ENCODE assay signal across 1 cellular context in the genomic region with DNA sequence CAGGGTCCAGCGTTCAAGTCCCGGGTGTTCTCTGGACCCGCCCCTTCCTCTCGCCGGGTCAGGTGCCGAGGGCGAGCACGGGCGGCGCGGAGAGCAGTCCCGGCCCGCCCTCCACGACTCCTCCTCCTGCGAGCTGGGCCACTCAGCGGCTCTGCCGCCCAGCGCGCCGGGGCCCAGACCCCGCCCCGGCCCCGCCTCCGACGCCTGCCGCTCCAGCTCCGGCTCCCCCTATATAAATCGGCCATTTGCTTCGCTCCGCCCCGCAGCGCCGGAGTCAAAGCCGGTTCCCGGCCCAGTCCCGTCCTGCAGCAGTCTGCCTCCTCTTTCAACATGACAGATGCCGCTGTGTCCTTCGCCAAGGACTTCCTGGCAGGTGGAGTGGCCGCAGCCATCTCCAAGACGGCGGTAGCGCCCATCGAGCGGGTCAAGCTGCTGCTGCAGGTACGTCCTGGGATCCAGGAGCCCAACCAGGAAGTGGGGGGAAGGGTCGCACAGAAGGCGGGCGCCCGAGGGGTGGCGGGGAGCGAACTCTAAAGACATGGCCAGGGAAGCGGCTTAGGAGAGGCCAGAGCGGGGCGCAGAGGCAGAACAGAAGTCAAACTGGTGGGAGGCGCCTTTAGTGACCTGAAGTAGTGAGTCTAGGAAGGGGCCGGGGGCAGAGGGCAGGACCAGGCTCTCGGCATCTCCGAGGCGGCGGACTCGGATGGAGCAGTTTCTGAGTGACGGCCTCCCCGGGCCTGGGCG.
A peak's percentile ranks its signal among the peaks of the same experiment; 100 is the strongest.
TF ChIP-seq lines count a peak whose summit lies in the region.

A gene (plus strand): TSS at position 259 of the 744 bp plus-strand sequence. CDS start 72 bp downstream, at position 331.

TF ChIP-seq in K562, 482 proteins besides CTCF, POLR2A, EP300 and RAD21 (continued from another document and continues in another):
- TF ChIP-seq, protein P1, sequence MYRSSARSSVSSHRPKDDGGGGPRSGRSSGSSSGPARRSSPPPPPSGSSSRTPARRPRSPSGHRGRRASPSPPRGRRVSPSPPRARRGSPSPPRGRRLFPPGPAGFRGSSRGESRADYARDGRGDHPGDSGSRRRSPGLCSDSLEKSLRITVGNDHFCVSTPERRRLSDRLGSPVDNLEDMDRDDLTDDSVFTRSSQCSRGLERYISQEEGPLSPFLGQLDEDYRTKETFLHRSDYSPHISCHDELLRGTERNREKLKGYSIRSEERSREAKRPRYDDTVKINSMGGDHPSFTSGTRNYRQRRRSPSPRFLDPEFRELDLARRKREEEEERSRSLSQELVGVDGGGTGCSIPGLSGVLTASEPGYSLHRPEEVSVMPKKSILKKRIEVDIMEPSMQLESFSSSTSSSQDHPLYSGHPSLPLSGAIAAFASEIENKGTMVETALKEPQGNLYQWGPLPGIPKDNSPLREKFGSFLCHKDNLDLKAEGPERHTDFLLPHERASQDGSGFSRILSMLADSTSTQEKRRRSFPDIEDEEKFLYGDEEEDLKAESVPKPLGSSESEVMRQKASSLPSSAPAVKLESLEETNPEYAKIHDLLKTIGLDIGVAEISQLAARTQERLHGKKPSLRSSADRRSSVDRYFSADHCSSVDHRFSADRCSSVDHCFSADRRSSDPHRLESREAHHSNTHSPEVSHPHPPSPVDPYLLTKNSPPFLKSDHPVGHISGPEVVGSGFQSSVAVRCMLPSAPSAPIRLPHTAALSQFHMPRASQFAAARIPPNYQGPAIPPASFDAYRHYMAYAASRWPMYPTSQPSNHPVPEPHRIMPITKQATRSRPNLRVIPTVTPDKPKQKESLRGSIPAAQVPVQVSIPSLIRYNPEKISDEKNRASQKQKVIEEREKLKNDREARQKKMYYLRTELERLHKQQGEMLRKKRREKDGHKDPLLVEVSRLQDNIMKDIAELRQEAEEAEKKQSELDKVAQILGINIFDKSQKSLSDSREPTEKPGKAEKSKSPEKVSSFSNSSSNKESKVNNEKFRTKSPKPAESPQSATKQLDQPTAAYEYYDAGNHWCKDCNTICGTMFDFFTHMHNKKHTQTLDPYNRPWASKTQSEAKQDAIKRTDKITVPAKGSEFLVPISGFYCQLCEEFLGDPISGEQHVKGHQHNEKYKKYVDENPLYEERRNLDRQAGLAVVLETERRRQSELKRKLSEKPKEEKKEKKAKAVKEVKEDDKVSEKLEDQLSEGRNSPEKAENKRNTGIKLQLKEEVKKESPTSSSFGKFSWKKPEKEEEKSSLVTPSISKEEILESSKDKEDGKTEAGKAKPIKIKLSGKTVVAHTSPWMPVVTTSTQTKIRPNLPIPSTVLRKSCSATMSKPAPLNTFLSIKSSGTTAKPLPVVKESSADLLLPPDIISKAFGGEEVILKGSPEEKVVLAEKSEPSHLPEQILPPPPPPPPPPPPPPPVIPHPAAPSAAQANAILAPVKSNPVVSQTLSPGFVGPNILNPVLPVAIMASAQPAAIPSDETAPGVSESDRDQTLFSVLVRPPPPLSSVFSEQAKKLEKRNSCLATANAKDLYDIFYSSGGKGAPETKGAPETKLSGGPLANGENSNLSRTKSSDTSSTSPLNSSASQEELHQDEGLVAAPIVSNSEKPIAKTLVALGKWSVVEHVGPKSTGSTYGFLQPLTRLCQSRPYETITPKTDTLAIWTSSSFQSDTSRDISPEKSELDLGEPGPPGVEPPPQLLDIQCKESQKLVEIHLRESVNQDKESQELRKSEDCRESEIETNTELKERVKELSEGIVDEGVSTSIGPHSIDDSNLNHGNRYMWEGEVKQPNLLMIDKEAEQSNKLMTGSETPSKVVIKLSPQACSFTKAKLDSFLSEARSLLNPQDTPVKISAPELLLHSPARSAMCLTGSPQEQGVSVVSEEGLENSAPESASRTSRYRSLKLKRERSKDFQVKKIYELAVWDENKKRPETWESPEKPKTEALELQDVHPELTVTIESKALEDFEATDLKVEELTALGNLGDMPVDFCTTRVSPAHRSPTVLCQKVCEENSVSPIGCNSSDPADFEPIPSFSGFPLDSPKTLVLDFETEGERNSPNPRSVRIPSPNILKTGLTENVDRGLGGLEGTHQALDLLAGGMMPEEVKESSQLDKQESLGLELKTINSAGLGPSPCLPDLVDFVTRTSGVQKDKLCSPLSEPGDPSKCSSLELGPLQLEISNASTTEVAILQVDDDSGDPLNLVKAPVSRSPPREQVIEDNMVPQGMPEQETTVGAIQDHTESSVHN (IDR thresholded peaks at IDR 0.05; ENCODE audit: borderline replicate concordance in 1 of 2, low read depth in 1 of 2): no peak
- TF ChIP-seq MAFK (IDR thresholded peaks at IDR 0.05; ENCODE audit: low read length) (no peak), HNRNPLL (IDR thresholded peaks at IDR 0.05; ENCODE audit: low read depth, low read length, poor library complexity, severe bottlenecking) (peak; percentile 52), ZNF695 (CRISPR knock-in tag; IDR thresholded peaks at IDR 0.05) (no peak), MIER1 (IDR thresholded peaks at IDR 0.05; ENCODE audit: low read depth) (no peak), STAT5B (CRISPR knock-in tag; IDR thresholded peaks at IDR 0.05) (no peak), KLF16 (IDR thresholded peaks at IDR 0.05) (no peak), HMG20B (CRISPR knock-in tag; IDR thresholded peaks at IDR 0.05) (no peak), NR1H2 (CRISPR knock-in tag; IDR thresholded peaks at IDR 0.05) (no peak), COPS2 (conservative IDR thresholded peaks at IDR 0.05) (no peak), CEBPG (CRISPR knock-in tag; IDR thresholded peaks at IDR 0.05) (0 out of 2 replicates have a peak, but pooled peaks have one; percentile 18), CEBPG (tag; conservative IDR thresholded peaks at IDR 0.05 in 1 of 2, IDR thresholded peaks at IDR 0.05 in 1 of 2) (no peak), ZNF830 (CRISPR knock-in tag; IDR thresholded peaks at IDR 0.05) (no peak), POLR2AphosphoS5 (IDR thresholded peaks at IDR 0.05; ENCODE audit: control insufficient read depth, insufficient read depth, low read depth, low read length) (peak; percentile 97), HSF4 (CRISPR knock-in tag; IDR thresholded peaks at IDR 0.05; ENCODE audit: borderline replicate concordance) (no peak), ZNF75A (CRISPR knock-in tag; IDR thresholded peaks at IDR 0.05) (no peak), RHOXF2B (CRISPR knock-in tag; conservative IDR thresholded peaks at IDR 0.05) (no peak), ZNF644 (tag; IDR thresholded peaks at IDR 0.05; ENCODE audit: low read depth) (no peak), DPF2 (IDR thresholded peaks at IDR 0.05) (no peak)
- TF ChIP-seq, protein P2, sequence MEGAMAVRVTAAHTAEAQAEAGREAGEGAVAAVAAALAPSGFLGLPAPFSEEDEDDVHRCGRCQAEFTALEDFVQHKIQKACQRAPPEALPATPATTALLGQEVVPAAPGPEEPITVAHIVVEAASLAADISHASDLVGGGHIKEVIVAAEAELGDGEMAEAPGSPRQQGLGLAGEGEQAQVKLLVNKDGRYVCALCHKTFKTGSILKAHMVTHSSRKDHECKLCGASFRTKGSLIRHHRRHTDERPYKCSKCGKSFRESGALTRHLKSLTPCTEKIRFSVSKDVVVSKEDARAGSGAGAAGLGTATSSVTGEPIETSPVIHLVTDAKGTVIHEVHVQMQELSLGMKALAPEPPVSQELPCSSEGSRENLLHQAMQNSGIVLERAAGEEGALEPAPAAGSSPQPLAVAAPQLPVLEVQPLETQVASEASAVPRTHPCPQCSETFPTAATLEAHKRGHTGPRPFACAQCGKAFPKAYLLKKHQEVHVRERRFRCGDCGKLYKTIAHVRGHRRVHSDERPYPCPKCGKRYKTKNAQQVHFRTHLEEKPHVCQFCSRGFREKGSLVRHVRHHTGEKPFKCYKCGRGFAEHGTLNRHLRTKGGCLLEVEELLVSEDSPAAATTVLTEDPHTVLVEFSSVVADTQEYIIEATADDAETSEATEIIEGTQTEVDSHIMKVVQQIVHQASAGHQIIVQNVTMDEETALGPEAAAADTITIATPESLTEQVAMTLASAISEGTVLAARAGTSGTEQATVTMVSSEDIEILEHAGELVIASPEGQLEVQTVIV (CRISPR knock-in tag; IDR thresholded peaks at IDR 0.05; ENCODE audit: borderline replicate concordance): no peak
- TF ChIP-seq, protein P3, sequence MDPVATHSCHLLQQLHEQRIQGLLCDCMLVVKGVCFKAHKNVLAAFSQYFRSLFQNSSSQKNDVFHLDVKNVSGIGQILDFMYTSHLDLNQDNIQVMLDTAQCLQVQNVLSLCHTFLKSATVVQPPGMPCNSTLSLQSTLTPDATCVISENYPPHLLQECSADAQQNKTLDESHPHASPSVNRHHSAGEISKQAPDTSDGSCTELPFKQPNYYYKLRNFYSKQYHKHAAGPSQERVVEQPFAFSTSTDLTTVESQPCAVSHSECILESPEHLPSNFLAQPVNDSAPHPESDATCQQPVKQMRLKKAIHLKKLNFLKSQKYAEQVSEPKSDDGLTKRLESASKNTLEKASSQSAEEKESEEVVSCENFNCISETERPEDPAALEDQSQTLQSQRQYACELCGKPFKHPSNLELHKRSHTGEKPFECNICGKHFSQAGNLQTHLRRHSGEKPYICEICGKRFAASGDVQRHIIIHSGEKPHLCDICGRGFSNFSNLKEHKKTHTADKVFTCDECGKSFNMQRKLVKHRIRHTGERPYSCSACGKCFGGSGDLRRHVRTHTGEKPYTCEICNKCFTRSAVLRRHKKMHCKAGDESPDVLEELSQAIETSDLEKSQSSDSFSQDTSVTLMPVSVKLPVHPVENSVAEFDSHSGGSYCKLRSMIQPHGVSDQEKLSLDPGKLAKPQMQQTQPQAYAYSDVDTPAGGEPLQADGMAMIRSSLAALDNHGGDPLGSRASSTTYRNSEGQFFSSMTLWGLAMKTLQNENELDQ (CRISPR knock-in tag; IDR thresholded peaks at IDR 0.05; ENCODE audit: borderline replicate concordance): no peak
- TF ChIP-seq, protein P4, sequence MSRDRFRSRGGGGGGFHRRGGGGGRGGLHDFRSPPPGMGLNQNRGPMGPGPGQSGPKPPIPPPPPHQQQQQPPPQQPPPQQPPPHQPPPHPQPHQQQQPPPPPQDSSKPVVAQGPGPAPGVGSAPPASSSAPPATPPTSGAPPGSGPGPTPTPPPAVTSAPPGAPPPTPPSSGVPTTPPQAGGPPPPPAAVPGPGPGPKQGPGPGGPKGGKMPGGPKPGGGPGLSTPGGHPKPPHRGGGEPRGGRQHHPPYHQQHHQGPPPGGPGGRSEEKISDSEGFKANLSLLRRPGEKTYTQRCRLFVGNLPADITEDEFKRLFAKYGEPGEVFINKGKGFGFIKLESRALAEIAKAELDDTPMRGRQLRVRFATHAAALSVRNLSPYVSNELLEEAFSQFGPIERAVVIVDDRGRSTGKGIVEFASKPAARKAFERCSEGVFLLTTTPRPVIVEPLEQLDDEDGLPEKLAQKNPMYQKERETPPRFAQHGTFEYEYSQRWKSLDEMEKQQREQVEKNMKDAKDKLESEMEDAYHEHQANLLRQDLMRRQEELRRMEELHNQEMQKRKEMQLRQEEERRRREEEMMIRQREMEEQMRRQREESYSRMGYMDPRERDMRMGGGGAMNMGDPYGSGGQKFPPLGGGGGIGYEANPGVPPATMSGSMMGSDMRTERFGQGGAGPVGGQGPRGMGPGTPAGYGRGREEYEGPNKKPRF (IDR thresholded peaks at IDR 0.05; ENCODE audit: low read depth, low read length): no peak
- TF ChIP-seq, protein P5, sequence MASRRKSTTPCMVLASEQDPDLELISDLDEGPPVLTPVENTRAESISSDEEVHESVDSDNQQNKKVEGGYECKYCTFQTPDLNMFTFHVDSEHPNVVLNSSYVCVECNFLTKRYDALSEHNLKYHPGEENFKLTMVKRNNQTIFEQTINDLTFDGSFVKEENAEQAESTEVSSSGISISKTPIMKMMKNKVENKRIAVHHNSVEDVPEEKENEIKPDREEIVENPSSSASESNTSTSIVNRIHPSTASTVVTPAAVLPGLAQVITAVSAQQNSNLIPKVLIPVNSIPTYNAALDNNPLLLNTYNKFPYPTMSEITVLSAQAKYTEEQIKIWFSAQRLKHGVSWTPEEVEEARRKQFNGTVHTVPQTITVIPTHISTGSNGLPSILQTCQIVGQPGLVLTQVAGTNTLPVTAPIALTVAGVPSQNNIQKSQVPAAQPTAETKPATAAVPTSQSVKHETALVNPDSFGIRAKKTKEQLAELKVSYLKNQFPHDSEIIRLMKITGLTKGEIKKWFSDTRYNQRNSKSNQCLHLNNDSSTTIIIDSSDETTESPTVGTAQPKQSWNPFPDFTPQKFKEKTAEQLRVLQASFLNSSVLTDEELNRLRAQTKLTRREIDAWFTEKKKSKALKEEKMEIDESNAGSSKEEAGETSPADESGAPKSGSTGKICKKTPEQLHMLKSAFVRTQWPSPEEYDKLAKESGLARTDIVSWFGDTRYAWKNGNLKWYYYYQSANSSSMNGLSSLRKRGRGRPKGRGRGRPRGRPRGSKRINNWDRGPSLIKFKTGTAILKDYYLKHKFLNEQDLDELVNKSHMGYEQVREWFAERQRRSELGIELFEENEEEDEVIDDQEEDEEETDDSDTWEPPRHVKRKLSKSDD (conservative IDR thresholded peaks at IDR 0.05; ENCODE audit: low read length): no peak
- TF ChIP-seq, protein P6, sequence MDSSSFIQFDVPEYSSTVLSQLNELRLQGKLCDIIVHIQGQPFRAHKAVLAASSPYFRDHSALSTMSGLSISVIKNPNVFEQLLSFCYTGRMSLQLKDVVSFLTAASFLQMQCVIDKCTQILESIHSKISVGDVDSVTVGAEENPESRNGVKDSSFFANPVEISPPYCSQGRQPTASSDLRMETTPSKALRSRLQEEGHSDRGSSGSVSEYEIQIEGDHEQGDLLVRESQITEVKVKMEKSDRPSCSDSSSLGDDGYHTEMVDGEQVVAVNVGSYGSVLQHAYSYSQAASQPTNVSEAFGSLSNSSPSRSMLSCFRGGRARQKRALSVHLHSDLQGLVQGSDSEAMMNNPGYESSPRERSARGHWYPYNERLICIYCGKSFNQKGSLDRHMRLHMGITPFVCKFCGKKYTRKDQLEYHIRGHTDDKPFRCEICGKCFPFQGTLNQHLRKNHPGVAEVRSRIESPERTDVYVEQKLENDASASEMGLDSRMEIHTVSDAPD (CRISPR knock-in tag; IDR thresholded peaks at IDR 0.05): no peak
- TF ChIP-seq, protein P7, sequence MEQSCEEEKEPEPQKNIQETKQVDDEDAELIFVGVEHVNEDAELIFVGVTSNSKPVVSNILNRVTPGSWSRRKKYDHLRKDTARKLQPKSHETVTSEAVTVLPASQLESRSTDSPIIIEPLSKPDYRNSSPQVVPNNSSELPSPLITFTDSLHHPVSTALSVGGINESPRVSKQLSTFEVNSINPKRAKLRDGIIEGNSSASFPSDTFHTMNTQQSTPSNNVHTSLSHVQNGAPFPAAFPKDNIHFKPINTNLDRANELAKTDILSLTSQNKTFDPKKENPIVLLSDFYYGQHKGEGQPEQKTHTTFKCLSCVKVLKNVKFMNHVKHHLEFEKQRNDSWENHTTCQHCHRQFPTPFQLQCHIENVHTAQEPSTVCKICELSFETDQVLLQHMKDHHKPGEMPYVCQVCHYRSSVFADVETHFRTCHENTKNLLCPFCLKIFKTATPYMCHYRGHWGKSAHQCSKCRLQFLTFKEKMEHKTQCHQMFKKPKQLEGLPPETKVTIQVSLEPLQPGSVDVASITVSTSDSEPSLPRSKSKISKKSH (CRISPR knock-in tag; IDR thresholded peaks at IDR 0.05): no peak
- TF ChIP-seq, protein P8, sequence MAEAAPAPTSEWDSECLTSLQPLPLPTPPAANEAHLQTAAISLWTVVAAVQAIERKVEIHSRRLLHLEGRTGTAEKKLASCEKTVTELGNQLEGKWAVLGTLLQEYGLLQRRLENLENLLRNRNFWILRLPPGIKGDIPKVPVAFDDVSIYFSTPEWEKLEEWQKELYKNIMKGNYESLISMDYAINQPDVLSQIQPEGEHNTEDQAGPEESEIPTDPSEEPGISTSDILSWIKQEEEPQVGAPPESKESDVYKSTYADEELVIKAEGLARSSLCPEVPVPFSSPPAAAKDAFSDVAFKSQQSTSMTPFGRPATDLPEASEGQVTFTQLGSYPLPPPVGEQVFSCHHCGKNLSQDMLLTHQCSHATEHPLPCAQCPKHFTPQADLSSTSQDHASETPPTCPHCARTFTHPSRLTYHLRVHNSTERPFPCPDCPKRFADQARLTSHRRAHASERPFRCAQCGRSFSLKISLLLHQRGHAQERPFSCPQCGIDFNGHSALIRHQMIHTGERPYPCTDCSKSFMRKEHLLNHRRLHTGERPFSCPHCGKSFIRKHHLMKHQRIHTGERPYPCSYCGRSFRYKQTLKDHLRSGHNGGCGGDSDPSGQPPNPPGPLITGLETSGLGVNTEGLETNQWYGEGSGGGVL (CRISPR knock-in tag; IDR thresholded peaks at IDR 0.05): no peak
